1 cellular context compared by ENCODE assay signal in the genomic region with DNA sequence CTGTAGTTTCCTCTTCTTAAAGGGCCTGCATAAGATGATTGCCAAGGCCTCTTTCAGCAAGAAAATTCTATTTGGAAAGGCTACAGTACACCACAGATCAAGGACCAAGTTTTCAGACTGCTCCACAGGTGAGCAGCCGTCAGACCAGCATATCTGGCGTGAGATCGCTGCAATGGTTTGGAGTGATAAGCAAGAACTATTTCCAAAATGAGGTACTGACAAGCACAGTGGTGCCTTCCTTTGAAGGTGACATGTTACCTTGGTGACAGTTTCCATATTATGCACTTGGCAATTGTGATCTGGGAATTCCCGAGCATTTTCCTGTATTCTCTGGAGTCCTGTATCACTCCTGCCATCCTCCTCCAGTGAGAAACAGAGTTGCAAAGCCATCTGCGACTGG.
TF ChIP-seq lines count a peak whose summit lies in the region.

No MANE protein-coding gene starts in this region.

TF ChIP-seq in GM23338, 12 proteins besides CTCF, POLR2A, EP300 and RAD21 (continued from another document):
- TF ChIP-seq REST (IDR thresholded peaks at IDR 0.05; ENCODE audit: unreplicated experiment) = no peak
- no peak for TF ChIP-seq ETS1 (IDR thresholded peaks at IDR 0.05)
- TF ChIP-seq CREB1 (CRISPR knock-in tag; IDR thresholded peaks at IDR 0.05; ENCODE audit: low read depth) = no peak
- TF ChIP-seq ZNF114 (CRISPR knock-in tag; IDR thresholded peaks at IDR 0.05) = no peak
- TF ChIP-seq ZNF331 (CRISPR knock-in tag; IDR thresholded peaks at IDR 0.05; ENCODE audit: low read depth) = no peak
- TF ChIP-seq STAT1 (IDR thresholded peaks at IDR 0.05; ENCODE audit: unreplicated experiment) = no peak
- TF ChIP-seq POLR2AphosphoS5 (IDR thresholded peaks at IDR 0.05; ENCODE audit: low read depth) = no peak
